In the genomic region with DNA sequence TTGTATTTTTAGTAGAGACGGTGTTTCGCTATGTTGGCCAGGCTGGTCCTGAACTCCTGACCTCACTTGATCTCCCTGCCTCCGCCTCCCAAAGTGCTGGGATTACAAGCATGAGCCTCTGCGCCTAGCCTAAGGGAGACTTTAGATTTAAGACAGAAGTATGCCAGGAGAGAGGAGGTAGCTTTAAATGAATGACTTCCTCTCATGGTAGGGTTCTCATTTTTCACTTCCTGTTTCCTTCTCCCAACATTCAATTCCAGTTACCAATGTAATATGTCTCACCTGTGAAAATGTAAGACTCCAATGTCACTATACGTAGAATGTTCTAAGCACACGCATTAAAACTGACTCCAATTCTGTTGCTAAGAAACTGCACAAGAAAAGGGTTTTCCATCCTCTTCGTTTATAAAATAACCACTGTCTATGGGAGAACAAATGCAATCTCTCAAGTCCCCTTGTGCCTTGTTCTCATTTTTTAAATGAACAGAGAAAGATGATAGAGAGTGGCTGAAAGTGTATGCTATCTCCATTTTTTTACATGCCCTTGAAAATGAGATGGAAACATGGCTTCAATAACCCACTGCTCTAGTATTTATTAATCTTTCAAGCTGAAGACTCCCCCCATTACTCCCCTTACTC, we compare ENCODE assay signal across 1 cellular context.
TF ChIP-seq lines count a peak whose summit lies in the region.

No MANE protein-coding gene starts in this region.

TF ChIP-seq in GM23338, 12 proteins besides CTCF, POLR2A, EP300 and RAD21 (continued from another document):
- no peak for TF ChIP-seq CREB1 (CRISPR knock-in tag; IDR thresholded peaks at IDR 0.05; ENCODE audit: low read depth)
- TF ChIP-seq NANOG (IDR thresholded peaks at IDR 0.05; ENCODE audit: borderline replicate concordance): no peak
- no peak for TF ChIP-seq EZH2phosphoT487 (IDR thresholded peaks at IDR 0.05; ENCODE audit: unreplicated experiment)
- TF ChIP-seq ZNF114 (CRISPR knock-in tag; IDR thresholded peaks at IDR 0.05): no peak
